In genomic region chr3:1699361-1699920, GRCh38 we compare ENCODE assay signal across 22 cellular contexts.
DNase-seq lines count a peak whose midpoint lies in the region; ATAC-seq, FAIRE-seq and TF ChIP-seq lines count a peak whose summit lies in the region.
"Had no signal": no experiment of that assay in that cellular context is flagged by ENCODE, and none has a peak within 500 bp of the region (broad histone marks: within the 10 kb centered on the region; RNA-seq: fewer than 3 reads in every experiment).

No MANE protein-coding gene starts in this region.

- H2AFZ ChIP-seq in neuronal stem cell (ENCODE audit: low read length): no peak overlapping the region

- H3K27ac ChIP-seq in kidney (ENCODE audit: low read depth in 2 of 2, low read length in 2 of 2) (no peak overlapping the region), neuronal stem cell (replicated peaks; ENCODE audit: low read length) (no peak overlapping the region), sigmoid colon (no peak overlapping the region)
- H3K27ac ChIP-seq: BLaER1 treated with 17β-estradiol and CSF1 and Interleukin-3, amounts not matched to agents 10 nM and 100 nM had no signal

- H3K4me1 ChIP-seq in kidney (ENCODE audit: control insufficient read depth in 1 of 2, insufficient read depth in 1 of 2, low read depth in 1 of 2, low read length in 2 of 2): no peaks in the 10 kb centered on the region
- H3K4me1 ChIP-seq in neuronal stem cell (ENCODE audit: control insufficient read depth in 2 of 2, insufficient read depth in 1 of 2, low read depth in 1 of 2, low read length in 2 of 2): no peaks in the 10 kb centered on the region
- H3K4me1 ChIP-seq in sigmoid colon: no peaks in the 10 kb centered on the region
- H3K4me1 ChIP-seq: BE2C; BLaER1 treated with 17β-estradiol and CSF1 and Interleukin-3, amounts not matched to agents 10 nM and 100 nM; HAP-1 had no signal

- no peak overlapping the region for H3K4me2 ChIP-seq in neuronal stem cell (ENCODE audit: insufficient read depth, low read length, poor library complexity, severe bottlenecking)
- H3K4me2 ChIP-seq: BLaER1 treated with 17β-estradiol and CSF1 and Interleukin-3, amounts not matched to agents 10 nM and 100 nM had no signal

- DNase-seq in kidney (peak; percentile 57), neuronal stem cell (ENCODE audit: low spot score) (no peak), sigmoid colon (peak; percentile 61), ACHN (no peak), NCI-H2107 (lab: John Stamatoyannopoulos, UW) (no peak), hepatic stellate cell (ENCODE audit: low spot score) (no peak)
- DNase-seq: AML-193; BE2C; Calu3; CD4-positive, alpha-beta memory T cell; COR-L47; DMS53; DMS79 treated with DMSO at 0.1 percent for 48 hours; GF-D8; GOT3; HFFc6 had no signal

- no peak for TF ChIP-seq CTCF in kidney (IDR thresholded peaks at IDR 0.05; ENCODE audit: borderline replicate concordance, extremely low read depth, insufficient read depth)
- TF ChIP-seq CTCF in sigmoid colon (IDR thresholded peaks at IDR 0.05): no peak

- no peak overlapping the region for H3K4ac ChIP-seq in neuronal stem cell (ENCODE audit: low read length)

- ATAC-seq in GM21390 (IDR thresholded peaks at IDR 0.05; ENCODE audit: unreplicated experiment): no peak

- no peak overlapping the region for H4K91ac ChIP-seq in neuronal stem cell (ENCODE audit: low read depth, low read length, poor library complexity)

- H3K4me3 ChIP-seq in kidney (ENCODE audit: low read length in 2 of 2) (no peak overlapping the region), neuronal stem cell (ENCODE audit: low read length in 2 of 2) (no peak overlapping the region), sigmoid colon (no peak overlapping the region)
- H3K4me3 ChIP-seq: BLaER1 treated with 17β-estradiol and CSF1 and Interleukin-3, amounts not matched to agents 10 nM and 100 nM; HAP-1 had no signal

- no CpG with 5 or more reads among the region's 17 CpGs for WGBS in neuronal stem cell (ENCODE audit: extremely low coverage in 2 of 2, insufficient read length in 2 of 2, insufficient replicate concordance in 1 of 2), 2 donors
- 95% methylated on average over 17 of the region's 17 CpGs for WGBS in sigmoid colon, 2 donors

- no peak overlapping the region for H3K9ac ChIP-seq in kidney (ENCODE audit: low read length in 2 of 2)
- H3K9ac ChIP-seq in neuronal stem cell (ENCODE audit: low read depth, low read length, poor library complexity): no peak overlapping the region
- H3K9ac ChIP-seq: BLaER1 treated with 17β-estradiol and CSF1 and Interleukin-3, amounts not matched to agents 10 nM and 100 nM had no signal

- no peak overlapping the region for H2BK12ac ChIP-seq in neuronal stem cell (ENCODE audit: low read length)

- H3K36me3 ChIP-seq in kidney (ENCODE audit: control insufficient read depth in 1 of 2, insufficient read depth in 2 of 2, low read length in 2 of 2) (no peaks in the 10 kb centered on the region), neuronal stem cell (replicated peaks in 1 of 2; ENCODE audit: control insufficient read depth in 2 of 2, insufficient read depth in 2 of 2, low read length in 2 of 2) (no peaks in the 10 kb centered on the region), sigmoid colon (no peaks in the 10 kb centered on the region)
- H3K36me3 ChIP-seq: BE2C; BLaER1 treated with 17β-estradiol and CSF1 and Interleukin-3, amounts not matched to agents 10 nM and 100 nM; HAP-1 had no signal

- no peak overlapping the region for H3K14ac ChIP-seq in neuronal stem cell (ENCODE audit: low read length)

- intact Hi-C loops in kidney (cut with DNase I): no loop called here
- intact Hi-C loops in sigmoid colon (cut with DNase I): no loop called here

- no peaks in the 10 kb centered on the region for H3K79me1 ChIP-seq in neuronal stem cell (ENCODE audit: low read depth, low read length)

- peak overlapping the region; percentile 11 for H2AK5ac ChIP-seq in neuronal stem cell (ENCODE audit: low read depth, low read length)

- H3K18ac ChIP-seq in neuronal stem cell (ENCODE audit: low read length): peak overlapping the region; percentile 8

- no peak overlapping the region for H3K23ac ChIP-seq in neuronal stem cell (ENCODE audit: low read depth, low read length, poor library complexity)

- in situ Hi-C loops in ACHN (cut with HindIII; ENCODE audit: low pct_ligation_motif_present, low pct_unique_long_range_greater_than_20kb, low sequenced_read_pairs): no loop called here

- TF ChIP-seq POLR2A in sigmoid colon (IDR thresholded peaks at IDR 0.05): no peak

- TF ChIP-seq EP300 in sigmoid colon (IDR thresholded peaks at IDR 0.05): no peak

- H2BK15ac ChIP-seq in neuronal stem cell (ENCODE audit: low read length): no peak overlapping the region

- H2BK5ac ChIP-seq in neuronal stem cell (ENCODE audit: low read length): no peak overlapping the region

- H3K9me3 ChIP-seq in kidney (ENCODE audit: control insufficient read depth in 1 of 2, low read length in 2 of 2) (no peaks in the 10 kb centered on the region), neuronal stem cell (replicated peaks in 1 of 2; ENCODE audit: control insufficient read depth in 2 of 2, insufficient read depth in 1 of 2, low read depth in 1 of 2, low read length in 2 of 2) (no peaks in the 10 kb centered on the region), sigmoid colon (no peaks in the 10 kb centered on the region)
- H3K9me3 ChIP-seq: BE2C, HAP-1 had no signal

- H4K8ac ChIP-seq in neuronal stem cell (ENCODE audit: low read depth, low read length): peak overlapping the region; percentile 52

- no peak for FAIRE-seq in kidney (lab: Jason Lieb, UNC)
- FAIRE-seq: GM12891, GM18507, H54 had no signal

- H3K27me3 ChIP-seq in neuronal stem cell (ENCODE audit: control insufficient read depth in 3 of 3, insufficient read depth in 3 of 3, low read depth in 1 of 3, low read length in 3 of 3): no peaks in the 10 kb centered on the region
- no peaks in the 10 kb centered on the region for H3K27me3 ChIP-seq in sigmoid colon
- H3K27me3 ChIP-seq: BE2C; BLaER1 treated with 17β-estradiol and CSF1 and Interleukin-3, amounts not matched to agents 10 nM and 100 nM had no signal

- H2BK120ac ChIP-seq in neuronal stem cell (ENCODE audit: low read depth, low read length): no peak overlapping the region

Comparison
In these comparisons a context has a peak if more than half of its experiments do, and no peak if none do; other contexts are left out.
1. DNase-seq: peak in kidney (single experiment) and sigmoid colon (single experiment); none in neuronal stem cell (single experiment), ACHN (single experiment), NCI-H2107 (single experiment) and hepatic stellate cell (single experiment).